In genomic region chr4:102321260-102321991, GRCh38 we compare ENCODE assay signal across 8 cellular contexts. TPM values are rescaled to one million over a fixed set of nuclear protein-coding genes. Genes with fewer than 3 reads are reported as not detected.
DNase-seq lines count a peak whose midpoint lies in the region; ATAC-seq lines count a peak whose summit lies in the region.
"Had no signal": no experiment of that assay in that cellular context is flagged by ENCODE, and none has a peak within 500 bp of the region (broad histone marks: within the 10 kb centered on the region; RNA-seq: fewer than 3 reads in every experiment).

No MANE protein-coding gene starts in this region.

- peaks cover 0 to 9% of the 10 kb centered on the region in 2 donors for H3K36me3 Mint-ChIP-seq in naive B cell

- ATAC-seq in GM18873 (IDR thresholded peaks at IDR 0.05; ENCODE audit: low FRiP score, unreplicated experiment) = peak; percentile 93
- peak; percentile 90 for ATAC-seq in GM21786 (IDR thresholded peaks at IDR 0.05; ENCODE audit: unreplicated experiment)
- peak; percentile 96 for ATAC-seq in HG03432 (IDR thresholded peaks at IDR 0.05; ENCODE audit: unreplicated experiment)
- peak; percentile 55 to 64 for ATAC-seq in naive B cell (ENCODE audit: low read depth in 2 of 2)

- peak overlapping the region in 2 of 8 donors; percentile 28 to 32 for H3K4me3 Mint-ChIP-seq in naive B cell
- H3K4me3 Mint-ChIP-seq: stimulated activated naive CD8-positive, alpha-beta T cell treated with anti-CD3 and anti-CD28 coated beads, Interleukin-15, Interleukin-2, amounts not matched to agents 100 ng/mL and 50 ng/mL, for 24 hours had no signal

- H3K9me3 Mint-ChIP-seq in naive B cell = peaks cover 0 to 6% (median 2%) of the 10 kb centered on the region in 7 donors

- peak; percentile 6 for DNase-seq in naive B cell
- DNase-seq in NCI-H446 (lab: John Stamatoyannopoulos, UW) = no peak
- no peak for DNase-seq in NCI-H2081 (lab: John Stamatoyannopoulos, UW)
- DNase-seq in activated CD4-positive, alpha-beta T cell treated with anti-CD3 and anti-CD28 coated beads for 1 hour = no peak

- peak overlapping the region in 2 of 6 donors; percentile 21 to 51 for H3K27ac Mint-ChIP-seq in naive B cell
- H3K27ac Mint-ChIP-seq: stimulated activated naive CD8-positive, alpha-beta T cell treated with anti-CD3 and anti-CD28 coated beads, Interleukin-15, Interleukin-2, amounts not matched to agents 100 ng/mL and 50 ng/mL, for 24 hours had no signal

- H3K4me1 Mint-ChIP-seq in naive B cell = peaks cover 25 to 32% (median 28%) of the 10 kb centered on the region in 3 donors

- no peaks in the 10 kb centered on the region for H3K27me3 Mint-ChIP-seq in naive B cell
- H3K27me3 Mint-ChIP-seq: stimulated activated naive CD8-positive, alpha-beta T cell treated with anti-CD3 and anti-CD28 coated beads, Interleukin-15, Interleukin-2, amounts not matched to agents 100 ng/mL and 50 ng/mL, for 24 hours had no signal

RNA-seq across cellular contexts. Expression of gene SLC39A8, which starts 23.9 kb away (rescaled TPM):
- polyA plus RNA-seq in naive B cell (ENCODE audit: low read depth in 6 of 6) = 10 to 100 TPM; 17.2 to 37.3 (median 20.0) TPM
